In the genomic region with DNA sequence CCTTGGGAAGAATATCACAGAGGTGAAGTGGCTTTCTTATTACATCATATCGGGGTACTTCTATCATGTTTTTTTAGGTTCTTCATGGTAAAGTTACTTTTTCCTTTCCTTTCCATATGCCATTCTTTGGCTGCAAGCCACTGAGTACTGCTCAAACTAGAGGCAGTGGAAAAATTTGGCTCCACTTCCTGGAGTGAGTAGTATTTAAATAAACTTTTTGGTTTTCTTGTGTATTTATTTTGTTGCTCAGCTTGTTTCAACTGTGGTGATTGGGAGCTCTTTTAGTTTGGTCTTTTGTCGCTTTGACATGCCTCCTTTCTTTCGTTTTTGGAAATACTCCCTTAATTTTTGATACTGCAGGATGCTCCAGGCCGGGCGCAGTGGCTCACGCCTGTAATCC, we compare ENCODE assay signal across 21 cellular contexts.
"Had no signal": no experiment of that assay in that cellular context is flagged by ENCODE, and none has a peak within 500 bp of the region (broad histone marks: within the 10 kb centered on the region; RNA-seq: fewer than 3 reads in every experiment).

No MANE protein-coding gene starts in this region.

- H3K27me3 ChIP-seq: esophagus squamous epithelium, gastrocnemius medialis, right atrium auricular region, tibial artery had no signal

- H3K4me3 ChIP-seq: esophagus squamous epithelium, gastrocnemius medialis, left ventricle myocardium inferior, prostate gland, right atrium auricular region, tibial artery had no signal

- H3K27ac ChIP-seq: esophagus squamous epithelium, gastrocnemius medialis, left ventricle myocardium inferior, prostate gland, right atrium auricular region, tibial artery had no signal

- H3K9me3 ChIP-seq: gastrocnemius medialis, prostate gland, right atrium auricular region had no signal

- H3K4me1 ChIP-seq: esophagus squamous epithelium, gastrocnemius medialis, left ventricle myocardium inferior, prostate gland, right atrium auricular region, tibial artery had no signal

- H3K36me3 ChIP-seq: prostate gland had no signal

- DNase-seq: activated CD4-positive, alpha-beta T cell treated with anti-CD3 and anti-CD28 coated beads for 48 hours; activated CD4-positive, CD25-positive, alpha-beta regulatory T cell; activated CD8-positive, alpha-beta T cell treated with anti-CD3 and anti-CD28 coated beads for 36 hours; activated naive CD4-positive, alpha-beta T cell treated with anti-CD3 and anti-CD28 coated beads for 36 hours; activated T-cell treated with anti-CD3 and anti-CD28 coated beads, Interleukin-2, amount 50 U/mL, for 24 hours; anterior cingulate cortex; effector memory CD8-positive, alpha-beta T cell; esophagus squamous epithelium; gastrocnemius medialis; head of caudate nucleus; left ventricle myocardium inferior; naive B cell; stimulated activated CD4-positive, alpha-beta T cell treated with anti-CD3 and anti-CD28 coated beads, Interleukin-12 subunit alpha, Interleukin-12 subunit beta, amount 100 ng/mL, for 4 hours; stimulated activated CD4-positive, alpha-beta T cell treated with anti-CD3 and anti-CD28 coated beads, Interleukin-2, amount 100 ng/mL, for 24 hours; stimulated activated naive CD8-positive, alpha-beta T cell treated with anti-CD3 and anti-CD28 coated beads, Interleukin-15, Interleukin-2, amounts not matched to agents 100 U/mL and 50 U/mL, for 24 hours; substantia nigra; T-helper 1 cell; T-helper 9 cell; tibial artery had no signal

- ATAC-seq: activated CD8-positive, alpha-beta T cell treated with anti-CD3 and anti-CD28 coated beads for 36 hours; effector memory CD8-positive, alpha-beta T cell; gastrocnemius medialis; stimulated activated naive CD8-positive, alpha-beta T cell treated with anti-CD3 and anti-CD28 coated beads, Interleukin-15, Interleukin-2, amounts not matched to agents 100 U/mL and 50 U/mL, for 24 hours had no signal
